Comparison of ENCODE assay signal across 9 cellular contexts in the genomic region with DNA sequence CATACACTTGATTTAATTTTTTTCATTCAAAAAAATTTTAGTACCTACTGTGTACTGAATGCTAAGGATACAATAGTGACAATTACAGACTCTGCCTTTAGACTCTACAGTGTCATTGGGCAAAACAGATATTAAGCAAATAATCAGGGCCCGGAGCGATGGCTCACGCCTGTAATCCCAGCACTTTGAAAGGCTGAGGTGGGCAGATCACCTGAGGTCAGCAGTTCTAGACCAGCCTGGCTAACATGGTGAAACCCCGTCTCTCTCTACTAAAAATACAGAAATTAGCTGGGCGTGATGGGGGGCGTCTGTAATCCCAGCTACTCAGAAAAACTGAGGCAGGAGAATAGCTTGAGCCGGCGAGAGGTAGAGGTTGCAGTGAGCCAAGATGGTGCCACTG. TPM values are rescaled to one million over a fixed set of nuclear protein-coding genes. Genes with fewer than 3 reads are reported as not detected.
DNase-seq lines count a peak whose midpoint lies in the region; ATAC-seq, FAIRE-seq and TF ChIP-seq lines count a peak whose summit lies in the region.
"Had no signal": no experiment of that assay in that cellular context is flagged by ENCODE, and none has a peak within 500 bp of the region (broad histone marks: within the 10 kb centered on the region; RNA-seq: fewer than 3 reads in every experiment).

No MANE protein-coding gene starts in this region.

- peak overlapping the region; percentile 91 for H3K9ac ChIP-seq in HepG2 (ENCODE audit: insufficient read depth, low read depth, low read length)

- 75 to 84% (median 82%) methylated on average over 8 of the region's 8 CpGs for WGBS in heart left ventricle, 4 donors
- 27% methylated on average over 8 of the region's 8 CpGs for WGBS in HepG2 (ENCODE audit: low lambda C conversion rate)
- WGBS in transverse colon (ENCODE audit: low coverage in 1 of 2), 2 donors = 80 to 82% methylated on average over 7 to 8 of the region's 8 CpGs

- DNase-seq in heart left ventricle (no peak), left ventricle myocardium superior (no peak), astrocyte of the cerebellum (ENCODE audit: low read depth) (no peak), HepG2 (ENCODE audit: low spot score) (no peak), transverse colon (no peak), GM13977 (ENCODE audit: low spot score) (no peak), SHP77 treated with DMSO at 0.1 percent for 48 hours (lab: John Stamatoyannopoulos, UW) (no peak)
- DNase-seq: aorta had no signal

- peak overlapping the region in 6 of 12 donors; percentile 89 to 96 (median 94) for H3K27ac ChIP-seq in heart left ventricle
- peak overlapping the region; percentile 87 for H3K27ac ChIP-seq in HepG2 (ENCODE audit: extremely low read length, insufficient read depth, low read length)
- H3K27ac ChIP-seq in transverse colon = peak overlapping the region in 3 of 4 donors; percentile 96 to 99 (median 99)

- H4K20me1 ChIP-seq in HepG2 (ENCODE audit: insufficient read depth, low read length) = peaks cover 3% of the 10 kb centered on the region; the same call in 1 of the 2 replicates

- no peak for TF ChIP-seq EP300 in HepG2 (IDR thresholded peaks at IDR 0.05; ENCODE audit: low read depth in 2 of 2, low read length in 2 of 2)
- TF ChIP-seq EP300 in HepG2 (CRISPR knock-in tag; IDR thresholded peaks at IDR 0.05; ENCODE audit: borderline replicate concordance) = no peak
- TF ChIP-seq EP300 in transverse colon (IDR thresholded peaks at IDR 0.05; ENCODE audit: low read depth) = no peak

- BruUV-seq in HepG2 (replicated peaks; lab: Mats Ljungman, UMichigan) = no TSS peak

- H2AFZ ChIP-seq in HepG2 (ENCODE audit: low read length) = no peak overlapping the region

- H3K4me3 ChIP-seq in heart left ventricle (peak overlapping the region in 11 of 12 donors; percentile 62 to 97 (median 84)), astrocyte of the cerebellum (ENCODE audit: low read depth, low read length) (peak overlapping the region; percentile 48), HepG2 (replicated peaks in 1 of 3; ENCODE audit: insufficient read depth in 1 of 3, low read depth in 2 of 3, low read length in 3 of 3) (peak overlapping the region; percentile 87 to 96 (median 93)), transverse colon (peak overlapping the region in 2 of 4 donors; percentile 63 to 95)

- H3K27me3 ChIP-seq in heart left ventricle = no peaks in the 10 kb centered on the region
- peaks cover 0 to 3% of the 10 kb centered on the region in 2 experiments; a peak in 1 of 5 replicates for H3K27me3 ChIP-seq in HepG2 (ENCODE audit: control insufficient read depth in 1 of 2, insufficient read depth in 2 of 2, low read length in 2 of 2)
- H3K27me3 ChIP-seq in transverse colon = no peaks in the 10 kb centered on the region

- POLR2A ChIA-PET in HepG2 (lab: Yijun Ruan, JAX) = interaction anchor here (2.8 to 4.6 kb wide), 2 partner anchors 15 to 106 kb away, joined by 9 to 135 read pairs; partner anchors contain the start of genes ATAD2B and WDCP

- H3K36me3 ChIP-seq in heart left ventricle = no peaks in the 10 kb centered on the region
- no peaks in the 10 kb centered on the region for H3K36me3 ChIP-seq in HepG2 (replicated peaks in 1 of 2; ENCODE audit: control insufficient read depth in 1 of 2, insufficient read depth in 2 of 2, low read length in 2 of 2)
- H3K36me3 ChIP-seq in transverse colon = no peaks in the 10 kb centered on the region

- TF ChIP-seq POLR2A in heart left ventricle (IDR thresholded peaks at IDR 0.05) (no peak), HepG2 (IDR thresholded peaks at IDR 0.05; ENCODE audit: insufficient read depth in 1 of 2, low read depth in 2 of 2, low read length in 2 of 2) (no peak), transverse colon (IDR thresholded peaks at IDR 0.05) (no peak)

- H3K4me2 ChIP-seq in HepG2 (ENCODE audit: low read depth, low read length) = peak overlapping the region; percentile 100

- H3K79me2 ChIP-seq in HepG2 (ENCODE audit: insufficient read depth, low read length) = peaks cover 55% of the 10 kb centered on the region

- H3K9me3 ChIP-seq in heart left ventricle (no peaks in the 10 kb centered on the region), HepG2 (ENCODE audit: low read length) (no peaks in the 10 kb centered on the region), transverse colon (no peaks in the 10 kb centered on the region)

- H3K4me1 ChIP-seq in heart left ventricle = peaks cover 0 to 44% (median 27%) of the 10 kb centered on the region in 12 donors
- H3K4me1 ChIP-seq in HepG2 (ENCODE audit: insufficient read depth, low read length) = peaks cover 50% of the 10 kb centered on the region
- peaks cover 5 to 31% (median 17%) of the 10 kb centered on the region in 4 donors for H3K4me1 ChIP-seq in transverse colon

- no peak for FAIRE-seq in HepG2 (lab: Jason Lieb, UNC)

- TF ChIP-seq CTCF in heart left ventricle (IDR thresholded peaks at IDR 0.05) (no peak), astrocyte of the cerebellum (IDR thresholded peaks at IDR 0.05; ENCODE audit: low read depth, low read length, missing control alignments) (no peak), HepG2 (CRISPR knock-in tag; IDR thresholded peaks at IDR 0.05) (no peak), transverse colon (IDR thresholded peaks at IDR 0.05) (no peak), GM13977 (IDR thresholded peaks at IDR 0.05; ENCODE audit: extremely low read depth, insufficient read depth, missing control alignments) (no peak)

- intact Hi-C loops in heart left ventricle (cut with DNase I) (loop anchor here in 2 of 10 donors (2.0 to 10.0 kb wide), 2 partner anchors 15 to 103 kb away; partner anchors contain the start of genes ATAD2B (in 1 of the 2), FKBP1B (in 1 of the 2) and WDCP (in 1 of the 2)), left ventricle myocardium superior (cut with micrococcal nuclease) (no loop called here), HepG2 (cut with micrococcal nuclease; ENCODE audit: unreplicated experiment) (loop anchor here (2.0 kb wide), 1 partner anchor 135 kb away; the partner anchor contains the start of gene SF3B6), transverse colon (cut with DNase I; ENCODE audit: low total_unique reads) (no loop called here)

- ATAC-seq in heart left ventricle (no peak), left ventricle myocardium superior (no peak), HepG2 (no peak), GM19023 (IDR thresholded peaks at IDR 0.05; ENCODE audit: unreplicated experiment) (no peak)

- no peak for TF ChIP-seq RAD21 in HepG2 (CRISPR knock-in tag; IDR thresholded peaks at IDR 0.05)

- in situ Hi-C loops in astrocyte of the cerebellum (cut with HindIII; ENCODE audit: low sequenced_read_pairs) = no loop called here
- in situ Hi-C loops in HepG2 (cut with HindIII; ENCODE audit: extremely low pct_ligation_motif_present, low pct_unique_long_range_greater_than_20kb) = no loop called here
- in situ Hi-C loops in transverse colon (cut with MboI; ENCODE audit: low pct_ligation_motif_present in 1 of 4, low pct_unique_long_range_greater_than_20kb in 1 of 4, low sequenced_read_pairs in 3 of 4) = no loop called here
- in situ Hi-C loops in GM13977 (cut with MboI; ENCODE audit: low pct_unique_long_range_greater_than_20kb, low sequenced_read_pairs, unreplicated experiment) = no loop called here

- CTCF ChIA-PET in HepG2 (lab: Yijun Ruan, JAX; ENCODE audit: low intra/inter-chr PET ratio, low total read pairs) = no interaction called here

RNA-seq across cellular contexts. Expression of gene UBXN2A, which starts 1.4 kb away (rescaled TPM):
- total RNA-seq in heart left ventricle (10 to 100 TPM; 15.8 to 24.0 (median 19.6) TPM), left ventricle myocardium superior (20.5 TPM), HepG2 (2016; rRNA removed; fragmentation: Illumina TruSeq; extraction: Trizol) (20.9 and 29.6 TPM in 2 replicates), transverse colon (10 to 100 TPM in 2 of 4 donors, 1 to 10 TPM in 2; 6.4 to 13.7 (median 10.8) TPM)
- polyA plus RNA-seq in heart left ventricle (10 to 100 TPM in 1 of 2 donors, 1 to 10 TPM in 1; 9.6 to 12.7 TPM), HepG2 (2011; rRNA removed) (6.8 and 8.3 TPM in 2 replicates)
- total RNA-seq in HepG2 (2016; cell fraction: cytosol; rRNA removed; fragmentation: Illumina TruSeq; extraction: Trizol; ENCODE audit: low read depth) = 27.1 and 28.7 TPM in 2 replicates
- 20.2 and 28.7 TPM in 2 replicates for total RNA-seq in HepG2 (2016; cell fraction: insoluble cytoplasmic fraction; rRNA removed; fragmentation: Illumina TruSeq; extraction: Trizol)
- 26.5 and 28.1 TPM in 2 replicates for total RNA-seq in HepG2 (2016; cell fraction: membrane; rRNA removed; fragmentation: Illumina TruSeq; extraction: Trizol)
- 10.3 and 12.4 TPM in 2 replicates for total RNA-seq in HepG2 (2016; cell fraction: nucleus; rRNA removed; fragmentation: Illumina TruSeq; extraction: Trizol)
- 3.4 and 6.0 TPM in 2 replicates for polyA plus RNA-seq in HepG2 (2011; cell fraction: cytosol; rRNA removed)
- polyA plus RNA-seq in HepG2 (2011; cell fraction: nucleus; rRNA removed) = 1.2 and 2.1 TPM in 2 replicates
- 10.9 and 12.3 TPM in 2 replicates for polyA plus RNA-seq in HepG2 (2012)
- 7.9 and 10.5 TPM in 2 replicates for polyA plus RNA-seq in HepG2 (2016; cell fraction: cytosol; fragmentation: Illumina TruSeq; extraction: Trizol; ENCODE audit: low read depth)
- polyA plus RNA-seq in HepG2 (2016; cell fraction: insoluble cytoplasmic fraction; fragmentation: Illumina TruSeq; extraction: Trizol; ENCODE audit: low read depth) = 23.8 and 26.5 TPM in 2 replicates
- polyA plus RNA-seq in HepG2 (2016; cell fraction: membrane; fragmentation: Illumina TruSeq; extraction: Trizol; ENCODE audit: low read depth) = 17.4 and 18.7 TPM in 2 replicates
- 10.8 and 12.2 TPM in 2 replicates for polyA plus RNA-seq in HepG2 (2016; cell fraction: nucleus; fragmentation: Illumina TruSeq; extraction: Trizol; ENCODE audit: insufficient read depth, low read depth)
- polyA minus RNA-seq in HepG2 (2011; rRNA and poly(A)+ RNA removed; ENCODE audit: low replicate concordance) = 2.1 and 4.2 TPM in 2 replicates
- 6.2 and 6.5 TPM in 2 replicates for polyA minus RNA-seq in HepG2 (2011; cell fraction: cytosol; rRNA and poly(A)+ RNA removed)
- polyA minus RNA-seq in HepG2 (2011; cell fraction: nucleus; rRNA and poly(A)+ RNA removed) = 9.0 and 11.8 TPM in 2 replicates

RNA-seq across cellular contexts. Expression of gene ATAD2B, which starts 14.7 kb away (rescaled TPM):
- total RNA-seq in heart left ventricle (10 to 100 TPM in 2 of 9 donors, 1 to 10 TPM in 7; 5.0 to 13.3 (median 8.3) TPM), left ventricle myocardium superior (6.9 TPM), HepG2 (2016; rRNA removed; fragmentation: Illumina TruSeq; extraction: Trizol) (22.2 and 22.4 TPM in 2 replicates), transverse colon (10 to 100 TPM; 37.1 to 82.7 (median 40.7) TPM)
- polyA plus RNA-seq in heart left ventricle (1 to 10 TPM; 2.8 to 3.4 TPM), HepG2 (2011; rRNA removed) (4.3 and 5.3 TPM in 2 replicates)
- total RNA-seq in HepG2 (2016; cell fraction: cytosol; rRNA removed; fragmentation: Illumina TruSeq; extraction: Trizol; ENCODE audit: low read depth) = 10.9 and 12.3 TPM in 2 replicates
- 19.8 and 20.5 TPM in 2 replicates for total RNA-seq in HepG2 (2016; cell fraction: insoluble cytoplasmic fraction; rRNA removed; fragmentation: Illumina TruSeq; extraction: Trizol)
- 7.4 and 9.3 TPM in 2 replicates for total RNA-seq in HepG2 (2016; cell fraction: membrane; rRNA removed; fragmentation: Illumina TruSeq; extraction: Trizol)
- 70.7 and 72.3 TPM in 2 replicates for total RNA-seq in HepG2 (2016; cell fraction: nucleus; rRNA removed; fragmentation: Illumina TruSeq; extraction: Trizol)
- polyA plus RNA-seq in HepG2 (2011; cell fraction: cytosol; rRNA removed) = 1.4 and 2.3 TPM in 2 replicates
- polyA plus RNA-seq in HepG2 (2011; cell fraction: nucleus; rRNA removed) = 8.1 and 8.9 TPM in 2 replicates
- 4.7 and 5.9 TPM in 2 replicates for polyA plus RNA-seq in HepG2 (2012)
- 0.41 and 0.47 TPM in 2 replicates for polyA plus RNA-seq in HepG2 (2016; cell fraction: cytosol; fragmentation: Illumina TruSeq; extraction: Trizol; ENCODE audit: low read depth)
- 12.2 and 12.4 TPM in 2 replicates for polyA plus RNA-seq in HepG2 (2016; cell fraction: insoluble cytoplasmic fraction; fragmentation: Illumina TruSeq; extraction: Trizol; ENCODE audit: low read depth)
- polyA plus RNA-seq in HepG2 (2016; cell fraction: membrane; fragmentation: Illumina TruSeq; extraction: Trizol; ENCODE audit: low read depth) = 1.2 and 1.5 TPM in 2 replicates
- 20.5 and 23.2 TPM in 2 replicates for polyA plus RNA-seq in HepG2 (2016; cell fraction: nucleus; fragmentation: Illumina TruSeq; extraction: Trizol; ENCODE audit: insufficient read depth, low read depth)
- polyA minus RNA-seq in HepG2 (2011; rRNA and poly(A)+ RNA removed; ENCODE audit: low replicate concordance) = 8.7 and 11.9 TPM in 2 replicates
- 7.4 and 8.0 TPM in 2 replicates for polyA minus RNA-seq in HepG2 (2011; cell fraction: cytosol; rRNA and poly(A)+ RNA removed)
- polyA minus RNA-seq in HepG2 (2011; cell fraction: nucleus; rRNA and poly(A)+ RNA removed) = 90.0 and 94.1 TPM in 2 replicates
